10 cellular contexts compared by ENCODE assay signal in genomic region chrX:72349190-72349589, GRCh38. TPM values are rescaled to one million over a fixed set of nuclear protein-coding genes. Genes with fewer than 3 reads are reported as not detected.
DNase-seq lines count a peak whose midpoint lies in the region; ATAC-seq lines count a peak whose summit lies in the region.
"Had no signal": no experiment of that assay in that cellular context is flagged by ENCODE, and none has a peak within 500 bp of the region (broad histone marks: within the 10 kb centered on the region; RNA-seq: fewer than 3 reads in every experiment).

No MANE protein-coding gene starts in this region.

- ATAC-seq in GM18867 (IDR thresholded peaks at IDR 0.05; ENCODE audit: unreplicated experiment) (peak; percentile 97), HG02571 (IDR thresholded peaks at IDR 0.05; ENCODE audit: unreplicated experiment) (peak; percentile 94), HG03565 (IDR thresholded peaks at IDR 0.05; ENCODE audit: unreplicated experiment) (peak; percentile 99)

- DNase-seq in ELR (ENCODE audit: low read depth) (peak; percentile 6), NCI-H345 (lab: John Stamatoyannopoulos, UW) (no peak), posterior vena cava (ENCODE audit: low spot score) (no peak), GM03348 (ENCODE audit: low spot score) (no peak), KG1 (lab: John Stamatoyannopoulos, UW) (no peak)
- DNase-seq: activated B cell treated with CpG ODN at 0.5 μM for 24 hours, MM.1S had no signal

- intact Hi-C loops in posterior vena cava (cut with DNase I), result no loop called here

RNA-seq across cellular contexts. Expression of gene CITED1, which starts 43.5 kb away (rescaled TPM):
- not detected for total RNA-seq in posterior vena cava
- total RNA-seq: activated B cell treated with CpG ODN at 0.5 μM for 24 hours had no signal
